1 cellular context compared by ENCODE assay signal in genomic region chr6:47137073-47137472, GRCh38.
TF ChIP-seq lines count a peak whose summit lies in the region.

No MANE protein-coding gene starts in this region.

TF ChIP-seq in HepG2, 621 proteins besides CTCF, POLR2A, EP300 and RAD21 (continued from another document):
- TF ChIP-seq DRAP1 (CRISPR knock-in tag; IDR thresholded peaks at IDR 0.05) (peak; percentile 53; the same call in 1 of the 2 replicates), NAIF1 (CRISPR knock-in tag; IDR thresholded peaks at IDR 0.05; ENCODE audit: borderline replicate concordance) (0 out of 2 replicates have a peak, but pooled peaks have one; percentile 2), ZNF333 (CRISPR knock-in tag; IDR thresholded peaks at IDR 0.05; ENCODE audit: borderline replicate concordance) (no peak), MIXL1 (CRISPR knock-in tag; IDR thresholded peaks at IDR 0.05) (peak; percentile 70; the same call in 1 of the 2 replicates), ZNF205 (CRISPR knock-in tag; IDR thresholded peaks at IDR 0.05) (0 out of 2 replicates have a peak, but pooled peaks have one; percentile 36), FOXP1 (IDR thresholded peaks at IDR 0.05) (no peak), FOXP1 (CRISPR knock-in tag; IDR thresholded peaks at IDR 0.05) (peak; percentile 57; the same call in 1 of the 2 replicates), SOX13 (IDR thresholded peaks at IDR 0.05) (no peak), SOX13 (CRISPR knock-in tag; conservative IDR thresholded peaks at IDR 0.05 in 1 of 2, IDR thresholded peaks at IDR 0.05 in 1 of 2) (peak in 1 of 2 experiments; percentile 86; a peak in 2 of 4 replicates), PRMT3 (CRISPR knock-in tag; IDR thresholded peaks at IDR 0.05; ENCODE audit: borderline replicate concordance, low read depth) (no peak), ZBTB42 (CRISPR knock-in tag; IDR thresholded peaks at IDR 0.05) (no peak), CEBPG (CRISPR knock-in tag; IDR thresholded peaks at IDR 0.05) (peak; percentile 51), SOX6 (IDR thresholded peaks at IDR 0.05) (no peak), SOX6 (CRISPR knock-in tag; IDR thresholded peaks at IDR 0.05) (peak; percentile 49; the same call in 1 of the 2 replicates), SP1 (IDR thresholded peaks at IDR 0.05) (no peak), SP1 (CRISPR knock-in tag; IDR thresholded peaks at IDR 0.05) (no peak), RXRB (CRISPR knock-in tag; IDR thresholded peaks at IDR 0.05; ENCODE audit: borderline replicate concordance) (peak; percentile 71; the same call in 1 of the 2 replicates), ZBTB10 (CRISPR knock-in tag; IDR thresholded peaks at IDR 0.05; ENCODE audit: borderline replicate concordance) (no peak), SMC3 (IDR thresholded peaks at IDR 0.05; ENCODE audit: low read length) (0 out of 2 replicates have a peak, but pooled peaks have one; percentile 5), ZNF207 (IDR thresholded peaks at IDR 0.05; ENCODE audit: borderline replicate concordance) (no peak), FOXO1 (CRISPR knock-in tag; IDR thresholded peaks at IDR 0.05) (0 out of 2 replicates have a peak, but pooled peaks have one; percentile 49), FOXP4 (CRISPR knock-in tag; IDR thresholded peaks at IDR 0.05) (0 out of 2 replicates have a peak, but pooled peaks have one; percentile 28), ERF (CRISPR knock-in tag; IDR thresholded peaks at IDR 0.05) (peak; percentile 44; the same call in 1 of the 2 replicates), SMARCE1 (IDR thresholded peaks at IDR 0.05; ENCODE audit: borderline replicate concordance) (no peak), HMGA1 (CRISPR knock-in tag; conservative IDR thresholded peaks at IDR 0.05) (no peak), ZNF331 (CRISPR knock-in tag; IDR thresholded peaks at IDR 0.05) (peak; percentile 63; the same call in 1 of the 2 replicates), RCOR2 (CRISPR knock-in tag; IDR thresholded peaks at IDR 0.05) (peak; percentile 83; the same call in 1 of the 2 replicates)
